18 cellular contexts compared by ENCODE assay signal in genomic region chr9:117464941-117465616, GRCh38.
DNase-seq lines count a peak whose midpoint lies in the region; ATAC-seq lines count a peak whose summit lies in the region.
"Had no signal": no experiment of that assay in that cellular context is flagged by ENCODE, and none has a peak within 500 bp of the region (broad histone marks: within the 10 kb centered on the region; RNA-seq: fewer than 3 reads in every experiment).

No MANE protein-coding gene starts in this region.

- H3K27ac ChIP-seq in angular gyrus (ENCODE audit: low read depth, low read length): peak overlapping the region; percentile 87
- H3K27ac ChIP-seq: A549; BLaER1 treated with 17β-estradiol and CSF1 and Interleukin-3, amounts not matched to agents 10 nM and 100 nM; heart left ventricle; tibial artery had no signal

- peak; percentile 23 for DNase-seq in NCI-H82 (lab: John Stamatoyannopoulos, UW)
- DNase-seq in NCI-H82 treated with DMSO at 0.1 percent for 48 hours (lab: John Stamatoyannopoulos, UW; ENCODE audit: unreplicated experiment): no peak
- DNase-seq in medulla oblongata (ENCODE audit: extremely low spot score): peak; percentile 98
- DNase-seq in superior temporal gyrus (ENCODE audit: extremely low spot score): peak; percentile 98
- no peak for DNase-seq in activated CD8-positive, alpha-beta memory T cell treated with anti-CD3 and anti-CD28 coated beads, Interleukin-2, amount 50 U/mL, for 48 hours
- no peak for DNase-seq in NCI-H2107 (lab: John Stamatoyannopoulos, UW)
- DNase-seq: DMS153; Karpas-422; naive thymus-derived CD4-positive, alpha-beta T cell; NCI-H1417 treated with DMSO at 0.1 percent for 48 hours; SHP77; tibial artery had no signal

- no peak for ATAC-seq in HG03045 (IDR thresholded peaks at IDR 0.05; ENCODE audit: unreplicated experiment)
- ATAC-seq: heart left ventricle; naive thymus-derived CD4-positive, alpha-beta T cell; WTC11 had no signal

Comparison
In these comparisons a context has a peak if more than half of its experiments do, and no peak if none do; other contexts are left out.
1. DNase-seq: peak in NCI-H82 (single experiment), medulla oblongata (single experiment) and superior temporal gyrus (single experiment); none in NCI-H82 treated with DMSO at 0.1 percent for 48 hours (single experiment), activated CD8-positive, alpha-beta memory T cell treated with anti-CD3 and anti-CD28 coated beads, Interleukin-2, amount 50 U/mL, for 48 hours (single experiment) and NCI-H2107 (single experiment).